In genomic region chrX:19955306-19955705, GRCh38 we compare ENCODE assay signal across 19 cellular contexts.
"Had no signal": no experiment of that assay in that cellular context is flagged by ENCODE, and none has a peak within 500 bp of the region (broad histone marks: within the 10 kb centered on the region; RNA-seq: fewer than 3 reads in every experiment).

No MANE protein-coding gene starts in this region.

- ATAC-seq: activated naive CD4-positive, alpha-beta T cell treated with anti-CD3 and anti-CD28 coated beads, Interleukin-2, amount 50 U/mL, for 72 hours; activated T-cell treated with anti-CD3 and anti-CD28 coated beads, Interleukin-2, amount 50 U/mL, for 72 hours; body of pancreas; heart right ventricle had no signal

- DNase-seq: activated B cell treated with CpG ODN at 0.5 μM for 24 hours; activated CD4-positive, alpha-beta T cell treated with anti-CD3 and anti-CD28 coated beads, Interleukin-2, amount 10 ng/mL, durations not matched to agents 7 days and 5 days; activated CD8-positive, alpha-beta memory T cell treated with anti-CD3 and anti-CD28 coated beads, Interleukin-2, amount 50 U/mL, for 48 hours; activated gamma-delta T cell; activated T-cell treated with anti-CD3 and anti-CD28 coated beads, Interleukin-2, amount 50 U/mL, for 72 hours; amniotic stem cell; body of pancreas; central memory CD4-positive, alpha-beta T cell; foreskin melanocyte; heart right ventricle; mesendoderm; nephron progenitor cell; stimulated activated CD4-positive, alpha-beta T cell treated with anti-CD3 and anti-CD28 coated beads, Interleukin-1b, Interleukin-23, amount 100 ng/mL, for 48 hours; stomach; T-helper 2 cell; tibial artery had no signal

- H3K9me3 ChIP-seq: body of pancreas, esophagus muscularis mucosa, heart right ventricle, stomach, tibial artery had no signal

- H3K27ac ChIP-seq: body of pancreas, coronary artery, esophagus muscularis mucosa, stomach, tibial artery had no signal

- H3K4me3 ChIP-seq: body of pancreas, coronary artery, esophagus muscularis mucosa, heart right ventricle, stomach, tibial artery had no signal

- H3K27me3 ChIP-seq: body of pancreas, esophagus muscularis mucosa, tibial artery had no signal

- H3K4me1 ChIP-seq: body of pancreas, stomach had no signal
